In genomic region chrX:70422886-70423336, GRCh38 we compare ENCODE assay signal across 10 cellular contexts. TPM values are rescaled to one million over a fixed set of nuclear protein-coding genes. Genes with fewer than 3 reads are reported as not detected.
DNase-seq lines count a peak whose midpoint lies in the region; ATAC-seq, FAIRE-seq and TF ChIP-seq lines count a peak whose summit lies in the region.
"Had no signal": no experiment of that assay in that cellular context is flagged by ENCODE, and none has a peak within 500 bp of the region (broad histone marks: within the 10 kb centered on the region; RNA-seq: fewer than 3 reads in every experiment).

GDPD2 (plus strand) TSS chrX:70423314; CDS start chrX:70424985, 1,671 bp downstream.

- in situ Hi-C loops in K562 (cut with MboI) = no loop called here

- no peak within 1 kb of the TSS for H2BK120ac ChIP-seq in mesendoderm (ENCODE audit: low read depth, low read length)

- H3K36me3 ChIP-seq in K562 (ENCODE audit: control insufficient read depth, insufficient read depth, low read length) (peaks cover 19% of the 10 kb centered on the region; the same call in 2 of the 3 replicates), mesendoderm (ENCODE audit: control insufficient read depth, insufficient read depth, low read length) (no peaks in the 10 kb centered on the region)

- H3K56ac ChIP-seq in mesendoderm (ENCODE audit: low read length) = peak within 1 kb of the TSS; percentile 60

- no peak within 1 kb of the TSS for H2AK5ac ChIP-seq in mesendoderm (ENCODE audit: low read length)

- H3K9me3 ChIP-seq in K562 (replicated peaks; ENCODE audit: control insufficient read depth, insufficient read depth, low read depth, low read length) = no peaks in the 10 kb centered on the region
- H3K9me3 ChIP-seq: neutrophil had no signal

- no peak for TF ChIP-seq POLR2A in K562 (conservative IDR thresholded peaks at IDR 0.05)

- H3K9ac ChIP-seq in K562 (ENCODE audit: insufficient read depth in 1 of 2, low read depth in 2 of 2, low read length in 2 of 2) (no peak within 1 kb of the TSS), mesendoderm (ENCODE audit: low read length) (peak within 1 kb of the TSS; percentile 22)

- no peak within 1 kb of the TSS for H2BK15ac ChIP-seq in mesendoderm (replicated peaks; ENCODE audit: low read depth)

- CTCF ChIA-PET in K562 (lab: Yijun Ruan, JAX; ENCODE audit: low intra/inter-chr PET ratio) = no interaction called here

- intact Hi-C loops in K562 (cut with micrococcal nuclease) = no loop called here

- peak; percentile 38 for ATAC-seq in K562
- ATAC-seq in GM21528 (IDR thresholded peaks at IDR 0.05; ENCODE audit: low FRiP score, unreplicated experiment) = no peak
- no peak for ATAC-seq in GM21529 (IDR thresholded peaks at IDR 0.05; ENCODE audit: unreplicated experiment)
- ATAC-seq in HG02623 (IDR thresholded peaks at IDR 0.05; ENCODE audit: unreplicated experiment) = no peak

- no peaks in the 10 kb centered on the region for H4K20me1 ChIP-seq in K562 (replicated peaks; ENCODE audit: control insufficient read depth, insufficient read depth, low read length)

- no peak for FAIRE-seq in K562 (lab: Jason Lieb, UNC)

- H4K5ac ChIP-seq in mesendoderm (ENCODE audit: low read length) = no peak within 1 kb of the TSS

- H3K4me1 ChIP-seq in K562 (replicated peaks in 1 of 2; ENCODE audit: control insufficient read depth in 2 of 2, insufficient read depth in 2 of 2, low read length in 2 of 2) = no peaks in the 10 kb centered on the region; a peak in 1 of 5 replicates
- no peaks in the 10 kb centered on the region for H3K4me1 ChIP-seq in mesendoderm (ENCODE audit: control insufficient read depth, low read depth, low read length)

- POLR2A ChIA-PET in K562 (lab: Yijun Ruan, JAX) = interaction anchor here (0.5 to 1.1 kb wide), 2 partner anchors 11 to 31 kb away, joined by 3 read pairs; no protein-coding TSS in a partner anchor

- H3K4ac ChIP-seq in mesendoderm (ENCODE audit: low read depth, low read length) = no peak within 1 kb of the TSS

- no peak for TF ChIP-seq RAD21 in K562 (CRISPR knock-in tag; conservative IDR thresholded peaks at IDR 0.05 in 1 of 2, IDR thresholded peaks at IDR 0.05 in 1 of 2)

- H3K9me1 ChIP-seq in K562 (ENCODE audit: control insufficient read depth, insufficient read depth, low read length) = no peaks in the 10 kb centered on the region

- H3K4me2 ChIP-seq in K562 (ENCODE audit: insufficient read depth, low read length) (no peak within 1 kb of the TSS), mesendoderm (ENCODE audit: low read length) (peak within 1 kb of the TSS; percentile 18)

- no TSS peak for BruUV-seq in K562 (replicated peaks; lab: Mats Ljungman, UMichigan)

- H2AFZ ChIP-seq in K562 (ENCODE audit: low read depth, low read length) = no peak within 1 kb of the TSS

- DNase-seq in DMS53 treated with DMSO at 0.1 percent for 48 hours (lab: John Stamatoyannopoulos, UW; ENCODE audit: unreplicated experiment) = peak; percentile 68
- peak; percentile 27 for DNase-seq in NCI-H1694 (lab: John Stamatoyannopoulos, UW)
- DNase-seq in K562 (ENCODE audit: extremely low read depth in 1 of 4, low spot score in 3 of 4) = no peak
- peak; percentile 94 for DNase-seq in mesendoderm
- DNase-seq in hepatic stellate cell (ENCODE audit: low spot score) = no peak

- 40% methylated on average over 1 of the region's 10 CpGs for WGBS in K562 (ENCODE audit: insufficient coverage, low coverage, missing lambda C conversion rate)
- no CpG with 5 or more reads among the region's 10 CpGs for WGBS in mesendoderm (ENCODE audit: extremely low coverage, insufficient coverage, low lambda C conversion rate)

- H3K27ac ChIP-seq in K562 (ENCODE audit: extremely low read depth, low read depth, low read length) (no peak within 1 kb of the TSS), mesendoderm (ENCODE audit: low read depth, low read length) (no peak within 1 kb of the TSS)
- H3K27ac ChIP-seq: neutrophil had no signal

- no peak within 1 kb of the TSS for H4K8ac ChIP-seq in mesendoderm (ENCODE audit: low read depth, low read length)

- no peaks in the 10 kb centered on the region for H3K79me2 ChIP-seq in K562 (ENCODE audit: control insufficient read depth, insufficient read depth, low read length)
- H3K79me2 ChIP-seq in mesendoderm (ENCODE audit: control insufficient read depth, insufficient read depth, low read length) = no peaks in the 10 kb centered on the region

- no peak within 1 kb of the TSS for H3K18ac ChIP-seq in mesendoderm (ENCODE audit: low read length)

- no peaks in the 10 kb centered on the region for H3K79me1 ChIP-seq in mesendoderm (ENCODE audit: low read length)

- H2BK5ac ChIP-seq in mesendoderm (ENCODE audit: low read length) = no peak within 1 kb of the TSS

- TF ChIP-seq EP300 in K562 (IDR thresholded peaks at IDR 0.05; ENCODE audit: low read length) = no peak

- no peak for TF ChIP-seq CTCF in K562 (IDR thresholded peaks at IDR 0.05 in 2 of 3, conservative IDR thresholded peaks at IDR 0.05 in 1 of 3; ENCODE audit: insufficient read depth in 2 of 3, low read depth in 1 of 3, low read length in 3 of 3)

- H3K27me3 ChIP-seq in K562 (ENCODE audit: control insufficient read depth in 2 of 2, insufficient read depth in 2 of 2, low read length in 2 of 2) (no peaks in the 10 kb centered on the region; a peak in 1 of 5 replicates), mesendoderm (ENCODE audit: insufficient read depth, low read length, poor library complexity) (no peaks in the 10 kb centered on the region)
- H3K27me3 ChIP-seq: neutrophil had no signal

- H3K4me3 ChIP-seq in K562 (no peak within 1 kb of the TSS), mesendoderm (ENCODE audit: low read length) (no peak within 1 kb of the TSS)

- H3K23ac ChIP-seq in mesendoderm (ENCODE audit: low read length) = no peak within 1 kb of the TSS

TF ChIP-seq in K562, 482 proteins besides CTCF, POLR2A, EP300 and RAD21:
- TF ChIP-seq ZNF134 (CRISPR knock-in tag; conservative IDR thresholded peaks at IDR 0.05) = no peak
- TF ChIP-seq POLR2G (IDR thresholded peaks at IDR 0.05; ENCODE audit: low read depth, low read length) = peak; percentile 33; the same call in 1 of the 2 replicates
- TF ChIP-seq TFE3 (CRISPR knock-in tag; IDR thresholded peaks at IDR 0.05) = no peak

RNA-seq across cellular contexts. Expression of gene GDPD2, which starts in this region (rescaled TPM):
- 0.16 and 0.32 TPM in 2 replicates for total RNA-seq in K562 (2011; cell fraction: chromatin; rRNA removed; ENCODE audit: low replicate concordance)
- not detected in 2 replicates for total RNA-seq in K562 (2011; cell fraction: nucleolus; rRNA removed)
- not detected in 2 replicates for total RNA-seq in K562 (2011; cell fraction: nucleoplasm; rRNA removed)
- not detected in 2 replicates for total RNA-seq in K562 (2014; rRNA removed)
- total RNA-seq in K562 (2014; rRNA removed; fragmentation: Illumina TruSeq; extraction: Trizol) = not detected in 2 replicates
- not detected in 2 replicates for total RNA-seq in K562 (2015; rRNA removed; fragmentation: Illumina TruSeq; extraction: Trizol)
- 0.09 TPM in 1 of 2 replicates, not detected in the other for total RNA-seq in K562 (2021)
- 0.07 TPM in 1 of 2 replicates, not detected in the other for polyA plus RNA-seq in K562 (2011; rRNA removed)
- 0.06 TPM in 1 of 2 replicates, not detected in the other for polyA plus RNA-seq in K562 (2011; cell fraction: cytosol; rRNA removed)
- 0.15 and 0.21 TPM in 2 replicates for polyA plus RNA-seq in K562 (2011; cell fraction: nucleus; rRNA removed)
- not detected in 2 replicates for polyA plus RNA-seq in K562 (2012)
- polyA plus RNA-seq in K562 (2014; fragmentation: Illumina TruSeq; extraction: Trizol) = not detected in 2 replicates
- not detected for polyA plus RNA-seq in K562 (2014; fragmentation: Nextera tagmentation; extraction: Ambion mirVana)
- polyA plus RNA-seq in K562 (2014; rRNA removed) = not detected in 2 replicates
- not detected in 2 replicates for polyA minus RNA-seq in K562 (2011; rRNA and poly(A)+ RNA removed)
- not detected in 2 replicates for polyA minus RNA-seq in K562 (2011; cell fraction: cytosol; rRNA and poly(A)+ RNA removed)
- not detected in 2 replicates for polyA minus RNA-seq in K562 (2011; cell fraction: nucleus; rRNA and poly(A)+ RNA removed)
- polyA plus RNA-seq in mesendoderm (2013, experiment 1 of 2) = 1.9 TPM
- 2.2 TPM for polyA plus RNA-seq in mesendoderm (2013, experiment 2 of 2)
- total RNA-seq: activated CD8-positive, alpha-beta memory T cell treated with anti-CD3 and anti-CD28 coated beads for 36 hours had no signal

Comparison
In these comparisons a context has a peak if more than half of its experiments do, and no peak if none do; other contexts are left out.
1. Peak in ATAC-seq in K562; RNA of the gene not detected or under 1 TPM.
2. DNase-seq: peak in DMS53 treated with DMSO at 0.1 percent for 48 hours (single experiment), NCI-H1694 (single experiment) and mesendoderm (single experiment); none in K562 (0 of 4) and hepatic stellate cell (single experiment).